ENCODE assay signal across 17 cellular contexts in genomic region chr3:139110072-139110830, GRCh38.
DNase-seq lines count a peak whose midpoint lies in the region; ATAC-seq and TF ChIP-seq lines count a peak whose summit lies in the region.
"Had no signal": no experiment of that assay in that cellular context is flagged by ENCODE, and none has a peak within 500 bp of the region (broad histone marks: within the 10 kb centered on the region; RNA-seq: fewer than 3 reads in every experiment).

No MANE protein-coding gene starts in this region.

- no peak overlapping the region for H3K27ac ChIP-seq in breast epithelium
- H3K27ac ChIP-seq: SJSA1, skin epidermis had no signal

- H3K36me3 ChIP-seq in breast epithelium: no peaks in the 10 kb centered on the region
- H3K36me3 ChIP-seq: SJSA1 had no signal

- H3K9me3 ChIP-seq in breast epithelium: no peaks in the 10 kb centered on the region
- H3K9me3 ChIP-seq: SJSA1 had no signal

- H3K27me3 ChIP-seq in breast epithelium: no peaks in the 10 kb centered on the region
- H3K27me3 ChIP-seq: SJSA1 had no signal

- no peaks in the 10 kb centered on the region for H3K4me1 ChIP-seq in breast epithelium

- intact Hi-C loops in breast epithelium (cut with DNase I; ENCODE audit: low total_unique reads): no loop called here

- DNase-seq in NCI-H2029 (lab: John Stamatoyannopoulos, UW) (peak; percentile 5), NCI-H2029 treated with DMSO at 0.1 percent for 48 hours (lab: John Stamatoyannopoulos, UW) (no peak), breast epithelium (ENCODE audit: low spot score in 2 of 2) (peak in 1 of 2 donors; percentile 39), pons (ENCODE audit: low spot score) (peak; percentile 4), RKO (ENCODE audit: low spot score) (no peak)
- DNase-seq: activated naive CD8-positive, alpha-beta T cell treated with anti-CD3 and anti-CD28 coated beads, Interleukin-2, amount 50 U/mL, for 24 hours; GDM1; IMR-90; NCI-H146; nephron progenitor cell; NK-92 treated with Interleukin-12 subunit alpha and Interleukin-12 subunit beta, amount 100 ng/mL, for 24 hours had no signal

- TF ChIP-seq CTCF in breast epithelium (IDR thresholded peaks at IDR 0.05): no peak

- TF ChIP-seq POLR2A in breast epithelium (IDR thresholded peaks at IDR 0.05): no peak

- peak overlapping the region in 2 of 3 donors; percentile 15 to 33 for H3K4me3 ChIP-seq in breast epithelium
- H3K4me3 ChIP-seq: SJSA1, skin epidermis had no signal

- peak; percentile 59 for ATAC-seq in HG03280 (IDR thresholded peaks at IDR 0.05; ENCODE audit: unreplicated experiment)
- no peak for ATAC-seq in GM21825 (IDR thresholded peaks at IDR 0.05; ENCODE audit: unreplicated experiment)
- no peak for ATAC-seq in GM18519 (IDR thresholded peaks at IDR 0.05; ENCODE audit: low FRiP score, unreplicated experiment)
- ATAC-seq: activated naive CD8-positive, alpha-beta T cell treated with anti-CD3 and anti-CD28 coated beads, Interleukin-2, amount 50 U/mL, for 24 hours; CD8-positive, alpha-beta T cell had no signal

Comparison
In these comparisons a context has a peak if more than half of its experiments do, and no peak if none do; other contexts are left out.
1. DNase-seq: peak in NCI-H2029 (single experiment) and pons (single experiment); none in NCI-H2029 treated with DMSO at 0.1 percent for 48 hours (single experiment) and RKO (single experiment).